Comparison of ENCODE assay signal across 18 cellular contexts in the genomic region with DNA sequence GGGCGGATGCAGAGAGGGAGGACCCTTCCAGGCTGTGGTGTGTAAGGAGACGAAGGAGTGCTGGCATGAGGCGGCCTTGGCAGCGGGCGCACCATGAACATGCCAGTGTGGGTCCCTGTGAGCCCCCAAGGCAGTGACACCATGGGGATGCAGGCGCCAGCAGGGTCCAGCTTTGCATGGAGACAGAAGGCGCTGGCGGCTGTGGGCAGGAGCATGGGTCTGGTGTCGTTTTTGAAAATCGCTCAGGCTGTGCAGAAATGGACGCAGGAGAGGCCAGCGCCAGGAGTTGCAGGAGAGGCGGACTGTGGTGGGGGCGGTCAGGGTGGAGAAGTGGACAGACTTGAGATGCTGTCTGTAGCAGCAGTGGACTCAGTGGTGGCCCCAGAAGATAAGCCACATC. TPM values are rescaled to one million over a fixed set of nuclear protein-coding genes. Genes with fewer than 3 reads are reported as not detected.
A peak's percentile ranks its signal among the peaks of the same experiment; 100 is the strongest.
DNase-seq lines count a peak whose midpoint lies in the region; ATAC-seq and TF ChIP-seq lines count a peak whose summit lies in the region.
"Had no signal": no experiment of that assay in that cellular context is flagged by ENCODE, and none has a peak within 500 bp of the region (broad histone marks: within the 10 kb centered on the region; RNA-seq: fewer than 3 reads in every experiment).

No MANE protein-coding gene starts in this region.

- H3K36me3 ChIP-seq in heart left ventricle (peaks cover 0 to 77% (median 57%) of the 10 kb centered on the region in 9 donors), right atrium auricular region (peaks cover 70% of the 10 kb centered on the region), colonic mucosa (no peaks in the 10 kb centered on the region)

- TF ChIP-seq POLR2A in heart left ventricle (IDR thresholded peaks at IDR 0.05) = no peak

- H3K4me3 ChIP-seq in heart left ventricle (no peak overlapping the region), right atrium auricular region (no peak overlapping the region), colonic mucosa (no peak overlapping the region)
- H3K4me3 ChIP-seq: transverse colon had no signal

- H3K4me1 Mint-ChIP-seq in activated T-helper 17 cell treated with anti-CD3 and anti-CD28 coated beads, Interleukin-2, amount 50 U/mL, for 72 hours = peaks cover 24% of the 10 kb centered on the region
- H3K4me1 Mint-ChIP-seq: mesothelial cell of epicardium had no signal

- no peaks in the 10 kb centered on the region for H3K9me3 ChIP-seq in heart left ventricle
- no peaks in the 10 kb centered on the region for H3K9me3 ChIP-seq in right atrium auricular region
- H3K9me3 ChIP-seq in colonic mucosa = no peaks in the 10 kb centered on the region
- H3K9me3 ChIP-seq: transverse colon had no signal

- no peak overlapping the region for H3K27ac ChIP-seq in heart left ventricle
- H3K27ac ChIP-seq in right atrium auricular region = no peak overlapping the region
- H3K27ac ChIP-seq in colonic mucosa = no peak overlapping the region
- H3K27ac ChIP-seq: transverse colon had no signal

- no peak overlapping the region for H3K4me3 Mint-ChIP-seq in activated T-helper 17 cell treated with anti-CD3 and anti-CD28 coated beads, Interleukin-2, amount 50 U/mL, for 72 hours
- H3K4me3 Mint-ChIP-seq: activated CD8-positive, alpha-beta T cell treated with anti-CD3 and anti-CD28 coated beads, Interleukin-2, amount 10 ng/mL, durations not matched to agents 7 days and 5 days; mesothelial cell of epicardium; naive B cell had no signal

- no peak for TF ChIP-seq CTCF in heart left ventricle (IDR thresholded peaks at IDR 0.05)
- TF ChIP-seq CTCF in right atrium auricular region (IDR thresholded peaks at IDR 0.05) = no peak
- no peak for TF ChIP-seq CTCF in colonic mucosa (IDR thresholded peaks at IDR 0.05)

- no peaks in the 10 kb centered on the region for H3K27me3 Mint-ChIP-seq in activated T-helper 17 cell treated with anti-CD3 and anti-CD28 coated beads, Interleukin-2, amount 50 U/mL, for 72 hours
- H3K27me3 Mint-ChIP-seq: naive B cell had no signal

- H3K4me1 ChIP-seq in heart left ventricle = peaks cover 0 to 7% (median 0%) of the 10 kb centered on the region in 12 donors
- H3K4me1 ChIP-seq in right atrium auricular region = peaks cover 0 to 3% of the 10 kb centered on the region in 2 donors
- no peaks in the 10 kb centered on the region for H3K4me1 ChIP-seq in colonic mucosa
- H3K4me1 ChIP-seq: transverse colon had no signal

- no peak overlapping the region for H3K9ac ChIP-seq in colonic mucosa (ENCODE audit: low read depth in 2 of 2, low read length in 2 of 2)

- peak in 1 of 4 donors; percentile 2 for ATAC-seq in heart left ventricle
- ATAC-seq in activated T-helper 17 cell treated with anti-CD3 and anti-CD28 coated beads, Interleukin-2, amount 50 U/mL, for 72 hours (replicated peaks) = no peak
- ATAC-seq in left ventricle myocardium superior = no peak
- ATAC-seq in SK-N-SH treated with all-trans-retinoic acid at 6 μM for 48 hours = no peak
- ATAC-seq: activated CD4-positive, CD25-positive, alpha-beta regulatory T cell treated with anti-CD3 and anti-CD28 coated beads, Interleukin-2, amount 50 U/mL, for 24 hours; activated CD8-positive, alpha-beta T cell treated with anti-CD3 and anti-CD28 coated beads, Interleukin-2, amount 10 ng/mL, durations not matched to agents 7 days and 5 days had no signal

- DNase-seq in heart left ventricle (peak in 3 of 5 donors; percentile 22 to 65 (median 25)), right atrium auricular region (ENCODE audit: low spot score) (no peak), left ventricle myocardium superior (peak; percentile 28), colonic mucosa (no peak), mesenteric fat pad (ENCODE audit: low spot score) (no peak)
- DNase-seq: activated CD8-positive, alpha-beta T cell treated with anti-CD3 and anti-CD28 coated beads, Interleukin-2, amount 10 ng/mL, durations not matched to agents 7 days and 5 days; activated effector memory CD4-positive, alpha-beta T cell treated with anti-CD3 and anti-CD28 coated beads, Interleukin-2, amount 50 U/mL, for 16 hours; effector CD4-positive, alpha-beta T cell; naive B cell; NCI-H1105 treated with DMSO at 0.1 percent for 48 hours; NCI-H2029; SIG-M5; small intestine; transverse colon had no signal

- H3K9me3 Mint-ChIP-seq in activated T-helper 17 cell treated with anti-CD3 and anti-CD28 coated beads, Interleukin-2, amount 50 U/mL, for 72 hours = no peaks in the 10 kb centered on the region

- H3K36me3 Mint-ChIP-seq in activated T-helper 17 cell treated with anti-CD3 and anti-CD28 coated beads, Interleukin-2, amount 50 U/mL, for 72 hours (ENCODE audit: low read depth) = peaks cover 61% of the 10 kb centered on the region

- H3K27me3 ChIP-seq in heart left ventricle = no peaks in the 10 kb centered on the region
- H3K27me3 ChIP-seq in right atrium auricular region = no peaks in the 10 kb centered on the region
- H3K27me3 ChIP-seq in colonic mucosa = no peaks in the 10 kb centered on the region
- H3K27me3 ChIP-seq: transverse colon had no signal

- 94 to 98% (median 96%) methylated on average over 14 of the region's 14 CpGs for WGBS in heart left ventricle, 4 donors

- intact Hi-C loops in heart left ventricle (cut with DNase I) (no loop called here), left ventricle myocardium superior (cut with micrococcal nuclease) (no loop called here), colonic mucosa (cut with DNase I) (no loop called here)

- peak overlapping the region; percentile 52 for H3K27ac Mint-ChIP-seq in activated T-helper 17 cell treated with anti-CD3 and anti-CD28 coated beads, Interleukin-2, amount 50 U/mL, for 72 hours
- H3K27ac Mint-ChIP-seq: activated CD8-positive, alpha-beta T cell treated with anti-CD3 and anti-CD28 coated beads, Interleukin-2, amount 10 ng/mL, durations not matched to agents 7 days and 5 days had no signal

TF ChIP-seq in SK-N-SH treated with all-trans-retinoic acid at 6 μM for 48 hours, 23 proteins besides CTCF, POLR2A, EP300 and RAD21 (continues in another document):
- TF ChIP-seq CREB5 (CRISPR knock-in tag; IDR thresholded peaks at IDR 0.05; ENCODE audit: low read depth) (no peak), BACH2 (CRISPR knock-in tag; IDR thresholded peaks at IDR 0.05; ENCODE audit: borderline replicate concordance) (no peak), ZFP30 (CRISPR knock-in tag; IDR thresholded peaks at IDR 0.05) (no peak), TCF4 (CRISPR knock-in tag; IDR thresholded peaks at IDR 0.05; ENCODE audit: borderline replicate concordance) (no peak), GLIS3 (CRISPR knock-in tag; IDR thresholded peaks at IDR 0.05) (no peak), PATZ1 (CRISPR knock-in tag; IDR thresholded peaks at IDR 0.05; ENCODE audit: borderline replicate concordance) (no peak), TOX (CRISPR knock-in tag; IDR thresholded peaks at IDR 0.05; ENCODE audit: borderline replicate concordance) (no peak)
- TF ChIP-seq, protein P1, sequence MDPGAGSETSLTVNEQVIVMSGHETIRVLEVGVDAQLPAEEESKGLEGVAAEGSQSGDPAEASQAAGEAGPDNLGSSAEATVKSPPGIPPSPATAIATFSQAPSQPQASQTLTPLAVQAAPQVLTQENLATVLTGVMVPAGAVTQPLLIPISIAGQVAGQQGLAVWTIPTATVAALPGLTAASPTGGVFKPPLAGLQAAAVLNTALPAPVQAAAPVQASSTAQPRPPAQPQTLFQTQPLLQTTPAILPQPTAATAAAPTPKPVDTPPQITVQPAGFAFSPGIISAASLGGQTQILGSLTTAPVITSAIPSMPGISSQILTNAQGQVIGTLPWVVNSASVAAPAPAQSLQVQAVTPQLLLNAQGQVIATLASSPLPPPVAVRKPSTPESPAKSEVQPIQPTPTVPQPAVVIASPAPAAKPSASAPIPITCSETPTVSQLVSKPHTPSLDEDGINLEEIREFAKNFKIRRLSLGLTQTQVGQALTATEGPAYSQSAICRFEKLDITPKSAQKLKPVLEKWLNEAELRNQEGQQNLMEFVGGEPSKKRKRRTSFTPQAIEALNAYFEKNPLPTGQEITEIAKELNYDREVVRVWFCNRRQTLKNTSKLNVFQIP (CRISPR knock-in tag; IDR thresholded peaks at IDR 0.05; ENCODE audit: borderline replicate concordance, low read depth) = no peak

RNA-seq across cellular contexts. Expression of gene PCGF3, which starts 56.1 kb away (rescaled TPM):
- total RNA-seq in heart left ventricle (10 to 100 TPM; 16.2 to 45.7 (median 21.8) TPM), right atrium auricular region (10 to 100 TPM; 17.9 to 22.6 TPM), left ventricle myocardium superior (20.9 TPM), colonic mucosa (10 to 100 TPM; 50.8 to 53.2 TPM), mesenteric fat pad (34.7 TPM)
- polyA plus RNA-seq in heart left ventricle = 10 to 100 TPM; 24.7 to 26.6 TPM
- 10 to 100 TPM; 34.4 to 35.3 TPM for total RNA-seq in activated T-helper 17 cell treated with anti-CD3 and anti-CD28 coated beads, Interleukin-2, amount 50 U/mL, for 72 hours

Comparison
In these comparisons a context has a peak if more than half of its experiments do, and no peak if none do; other contexts are left out.
1. DNase-seq: peak in heart left ventricle (3 of 5) and left ventricle myocardium superior (single experiment); none in right atrium auricular region (single experiment), colonic mucosa (single experiment) and mesenteric fat pad (single experiment).